Comparison of ENCODE assay signal across 10 cellular contexts in the genomic region with DNA sequence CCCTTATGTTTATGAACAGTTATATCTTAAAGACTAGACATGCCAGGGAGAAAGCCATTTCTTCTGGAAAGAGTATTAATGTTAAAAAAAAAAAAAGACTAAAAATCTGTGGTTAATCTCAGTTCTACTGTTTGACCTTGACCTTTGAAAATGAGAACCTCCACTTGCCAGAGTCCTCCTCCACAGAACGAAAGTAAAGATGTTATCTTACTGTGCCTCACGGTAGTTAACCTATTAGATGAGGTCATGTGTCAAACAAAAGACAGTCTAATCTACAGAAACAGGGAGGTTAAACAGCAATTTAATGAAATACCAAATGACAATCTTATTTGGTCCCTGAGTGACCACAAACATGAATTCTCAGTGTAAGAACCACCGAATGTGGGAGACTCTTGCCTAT. TPM values are rescaled to one million over a fixed set of nuclear protein-coding genes. Genes with fewer than 3 reads are reported as not detected.
A peak's percentile ranks its signal among the peaks of the same experiment; 100 is the strongest.
DNase-seq lines count a peak whose midpoint lies in the region; ATAC-seq and TF ChIP-seq lines count a peak whose summit lies in the region.
"Had no signal": no experiment of that assay in that cellular context is flagged by ENCODE, and none has a peak within 500 bp of the region (broad histone marks: within the 10 kb centered on the region; RNA-seq: fewer than 3 reads in every experiment).

No MANE protein-coding gene starts in this region.

- peak; percentile 78 for ATAC-seq in GM19035 (IDR thresholded peaks at IDR 0.05; ENCODE audit: unreplicated experiment)
- ATAC-seq in HG03066 (IDR thresholded peaks at IDR 0.05; ENCODE audit: low read depth, unreplicated experiment) = peak; percentile 68
- ATAC-seq in psoas muscle = no peak

- no peaks in the 10 kb centered on the region for H3K27me3 Mint-ChIP-seq in activated CD4-positive, alpha-beta memory T cell treated with anti-CD3 and anti-CD28 coated beads for 36 hours

- no peaks in the 10 kb centered on the region for H3K9me3 Mint-ChIP-seq in activated CD4-positive, alpha-beta memory T cell treated with anti-CD3 and anti-CD28 coated beads for 36 hours

- no peaks in the 10 kb centered on the region for H3K9me3 ChIP-seq in psoas muscle

- DNase-seq in CD1c-positive myeloid dendritic cell (ENCODE audit: extremely low spot score) (peak; percentile 34), iPS-NIHi7 (ENCODE audit: extremely low spot score) (no peak), psoas muscle (no peak), NCI-H146 (lab: John Stamatoyannopoulos, UW) (no peak), HEK293T (ENCODE audit: extremely low spot score) (no peak)
- DNase-seq in activated CD4-positive, alpha-beta memory T cell treated with anti-CD3 and anti-CD28 coated beads for 36 hours = no peak

- no peak overlapping the region for H3K4me3 ChIP-seq in psoas muscle

- H3K36me3 ChIP-seq in psoas muscle (ENCODE audit: insufficient read depth in 1 of 2, low read depth in 1 of 2) = no peaks in the 10 kb centered on the region

- WGBS in psoas muscle, 3 donors = 29 to 51% (median 40%) methylated on average over 3 of the region's 3 CpGs

- peak overlapping the region; percentile 55 for H3K27ac Mint-ChIP-seq in activated CD4-positive, alpha-beta memory T cell treated with anti-CD3 and anti-CD28 coated beads for 36 hours

- CTCF ChIA-PET in activated CD4-positive, alpha-beta memory T cell treated with anti-CD3 and anti-CD28 coated beads for 36 hours (lab: Charles Lee) = interaction anchor here (0.6 to 7.3 kb wide), 31 partner anchors 9 to 991 kb away, joined by 3 to 199 read pairs (median 6); a partner anchor contains a TSS
- CTCF ChIA-PET in HEK293T (lab: Yijun Ruan, JAX) = interaction anchor here (1.2 to 1.3 kb wide), 4 partner anchors 24 to 407 kb away, joined by 3 to 4 read pairs (median 3); no protein-coding TSS in a partner anchor

- intact Hi-C loops in activated CD4-positive, alpha-beta memory T cell treated with anti-CD3 and anti-CD28 coated beads for 36 hours (cut with micrococcal nuclease) = loop anchor here (1.0 to 10.0 kb wide), 4 partner anchors 20 to 308 kb away; no protein-coding TSS in a partner anchor
- intact Hi-C loops in psoas muscle (cut with DNase I) = loop anchor here (5.0 to 10.0 kb wide), 5 partner anchors 171 to 408 kb away; a partner anchor contains a TSS

- H3K27me3 ChIP-seq in psoas muscle (ENCODE audit: insufficient read depth in 3 of 3, low read length in 2 of 3) = no peaks in the 10 kb centered on the region

- no peaks in the 10 kb centered on the region for H3K36me3 Mint-ChIP-seq in activated CD4-positive, alpha-beta memory T cell treated with anti-CD3 and anti-CD28 coated beads for 36 hours

- H3K27ac ChIP-seq in psoas muscle = no peak overlapping the region

- TF ChIP-seq CTCF in psoas muscle (IDR thresholded peaks at IDR 0.05) = no peak

- POLR2A ChIA-PET in activated CD4-positive, alpha-beta memory T cell treated with anti-CD3 and anti-CD28 coated beads for 36 hours (lab: Charles Lee) = interaction anchor here (1.6 kb wide), 1 partner anchor 407 kb away, joined by 4 read pairs; no protein-coding TSS in a partner anchor
- POLR2A ChIA-PET in HEK293T (lab: Yijun Ruan, JAX) = no interaction called here

- H3K4me1 ChIP-seq in psoas muscle = peaks cover 11% of the 10 kb centered on the region

- H3K4me1 Mint-ChIP-seq in activated CD4-positive, alpha-beta memory T cell treated with anti-CD3 and anti-CD28 coated beads for 36 hours (ENCODE audit: low read depth) = peaks cover 60% of the 10 kb centered on the region

- H3K4me3 Mint-ChIP-seq in activated CD4-positive, alpha-beta memory T cell treated with anti-CD3 and anti-CD28 coated beads for 36 hours = peak overlapping the region; percentile 18

TF ChIP-seq in HEK293T, 16 proteins besides CTCF, POLR2A, EP300 and RAD21:
- no peak for TF ChIP-seq HDGF (IDR thresholded peaks at IDR 0.05; ENCODE audit: borderline replicate concordance)

RNA-seq across cellular contexts. Expression of a gene that starts 51.2 kb away (rescaled TPM):
- total RNA-seq in activated CD4-positive, alpha-beta memory T cell treated with anti-CD3 and anti-CD28 coated beads for 36 hours = under 1 TPM; 0.05 to 0.10 TPM
- 1 to 10 TPM in 1 of 4 donors, under 1 TPM in 1, not detected in 2; 0.77 to 1.9 TPM for total RNA-seq in psoas muscle
- under 1 TPM in 1 of 3 donors, not detected in 2; 0.05 TPM for polyA plus RNA-seq in psoas muscle
- total RNA-seq: Daoy had no signal

RNA-seq across cellular contexts. Expression of a gene that starts 57.5 kb away (rescaled TPM):
- 1 to 10 TPM in 1 of 2 experiments, under 1 TPM in 1; 0.80 to 1.1 TPM for total RNA-seq in activated CD4-positive, alpha-beta memory T cell treated with anti-CD3 and anti-CD28 coated beads for 36 hours
- 10 to 100 TPM in 1 of 4 donors, 1 to 10 TPM in 3; 1.5 to 10.9 (median 6.7) TPM for total RNA-seq in psoas muscle
- 1 to 10 TPM; 1.3 to 8.2 (median 2.6) TPM for polyA plus RNA-seq in psoas muscle
- total RNA-seq: NCI-H460 had no signal

Comparison
In these comparisons a context has a peak if more than half of its experiments do, and no peak if none do; other contexts are left out.
1. ATAC-seq: peak in GM19035 (single experiment) and HG03066 (single experiment); none in psoas muscle (0 of 4).